ENCODE assay signal across 2 cellular contexts in genomic region chr10:29317423-29318021, GRCh38.
TF ChIP-seq lines count a peak whose summit lies in the region.

No MANE protein-coding gene starts in this region.

TF ChIP-seq in IMR-90, 13 proteins besides CTCF, POLR2A, EP300 and RAD21:
- TF ChIP-seq RCOR1 (IDR thresholded peaks at IDR 0.05; ENCODE audit: insufficient replicate concordance, low read length), result no peak
- TF ChIP-seq NFE2L2 (IDR thresholded peaks at IDR 0.05; ENCODE audit: low read depth, low read length), result no peak
- TF ChIP-seq SMC3 (IDR thresholded peaks at IDR 0.05; ENCODE audit: low read depth, low read length), result no peak
- no peak for TF ChIP-seq RFX5 (IDR thresholded peaks at IDR 0.05; ENCODE audit: low read depth, low read length)
- TF ChIP-seq USF2 (IDR thresholded peaks at IDR 0.05; ENCODE audit: low read depth, low read length), result no peak
- no peak for TF ChIP-seq MAFK (IDR thresholded peaks at IDR 0.05; ENCODE audit: low read depth, low read length)
- TF ChIP-seq FOS (IDR thresholded peaks at IDR 0.05; ENCODE audit: low read depth, low read length), result no peak
- TF ChIP-seq ELK1 (IDR thresholded peaks at IDR 0.05; ENCODE audit: borderline replicate concordance, low read depth, low read length), result no peak

TF ChIP-seq in GM12878, 131 proteins besides CTCF, POLR2A, EP300 and RAD21:
- 0 out of 2 replicates have a peak, but pooled peaks have one; percentile 23 for TF ChIP-seq SPI1 (IDR thresholded peaks at IDR 0.05; ENCODE audit: borderline replicate concordance, insufficient read depth, low read depth, low read length)
- TF ChIP-seq REST (IDR thresholded peaks at IDR 0.05; ENCODE audit: low read depth, low read length), result no peak
